6 cellular contexts compared by ENCODE assay signal in the genomic region with DNA sequence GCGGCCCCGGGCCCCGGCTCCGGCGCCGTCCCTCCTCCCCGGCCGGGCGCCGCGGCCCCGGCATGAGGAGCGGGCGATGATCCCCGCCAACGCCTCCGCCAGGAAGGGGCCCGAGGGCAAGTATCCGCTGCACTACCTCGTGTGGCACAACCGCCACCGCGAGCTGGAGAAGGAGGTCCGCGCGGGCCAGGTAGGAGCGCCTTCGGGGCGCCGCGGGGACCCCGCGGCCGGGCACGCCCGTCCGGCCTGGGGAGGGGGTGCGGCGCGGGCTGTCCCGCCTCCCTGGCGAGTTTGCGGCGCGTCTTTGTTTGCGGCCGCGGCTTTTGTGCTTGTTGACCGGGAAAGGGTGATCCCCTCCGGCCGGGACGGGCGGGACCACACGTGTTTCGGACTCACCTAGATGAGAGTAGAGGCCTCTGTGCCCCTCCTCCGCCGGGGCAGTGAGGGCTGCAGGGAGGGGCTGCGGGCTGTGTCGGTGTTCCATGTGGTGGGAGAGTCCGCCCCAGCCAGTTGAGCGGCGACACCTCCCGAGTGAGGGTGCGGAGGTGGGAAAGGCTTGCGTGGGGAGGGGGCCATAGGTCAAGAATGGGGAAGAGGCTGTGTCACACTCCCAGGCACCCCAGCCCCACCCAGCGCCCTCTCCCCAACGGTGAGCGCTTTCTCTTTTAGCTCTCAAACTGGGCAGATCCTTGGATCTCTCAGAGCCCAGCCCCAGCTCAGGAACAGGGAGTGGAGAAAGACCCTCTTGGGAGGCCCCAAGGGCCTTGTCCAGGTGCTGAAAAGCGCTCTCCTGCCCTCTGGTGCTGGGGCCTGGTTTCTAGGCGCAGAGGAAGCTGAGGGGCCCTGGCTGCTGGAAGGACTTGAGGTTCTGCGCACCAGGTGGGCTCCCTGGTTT. TPM values are rescaled to one million over a fixed set of nuclear protein-coding genes. Genes with fewer than 3 reads are reported as not detected.
DNase-seq lines count a peak whose midpoint lies in the region; ATAC-seq and TF ChIP-seq lines count a peak whose summit lies in the region.

No MANE protein-coding gene starts in this region.

- no peaks in the 10 kb centered on the region for H3K36me3 ChIP-seq in iPS DF 6.9 (ENCODE audit: control insufficient read depth, insufficient read depth, low read length)
- no peaks in the 10 kb centered on the region for H3K36me3 ChIP-seq in upper lobe of left lung

- no peak for TF ChIP-seq POLR2A in upper lobe of left lung (IDR thresholded peaks at IDR 0.05)

- H3K27ac Mint-ChIP-seq in T-helper 17 cell: no peak overlapping the region

- ATAC-seq in T-helper 17 cell (no peak), upper lobe of left lung (ENCODE audit: low FRiP score in 2 of 2) (no peak), HG03469 (IDR thresholded peaks at IDR 0.05; ENCODE audit: unreplicated experiment) (no peak)

- no peak for TF ChIP-seq EP300 in upper lobe of left lung (IDR thresholded peaks at IDR 0.05)

- no peaks in the 10 kb centered on the region for H3K36me3 Mint-ChIP-seq in T-helper 17 cell (ENCODE audit: low read depth)

- H3K27me3 ChIP-seq in iPS DF 6.9 (ENCODE audit: control insufficient read depth, insufficient read depth, low read length) (no peaks in the 10 kb centered on the region), upper lobe of left lung (peaks cover 0 to 3% (median 0%) of the 10 kb centered on the region in 4 donors)

- H3K27ac ChIP-seq in iPS DF 6.9 (ENCODE audit: low read length) (no peak overlapping the region), upper lobe of left lung (peak overlapping the region in 1 of 4 donors; percentile 51)

- H3K4me1 Mint-ChIP-seq in T-helper 17 cell: peaks cover 21% of the 10 kb centered on the region

- peak overlapping the region; percentile 75 for H3K4me3 Mint-ChIP-seq in T-helper 17 cell

- H3K27me3 Mint-ChIP-seq in T-helper 17 cell: no peaks in the 10 kb centered on the region

- no CpG with 5 or more reads among the region's 71 CpGs for WGBS in iPS DF 6.9 (ENCODE audit: insufficient coverage, insufficient read length)
- WGBS in upper lobe of left lung, 2 donors: 5 to 30% methylated on average over 9 to 62 of the region's 71 CpGs

- H3K4me3 ChIP-seq in iPS DF 6.9 (ENCODE audit: low read length) (peak overlapping the region; percentile 65), upper lobe of left lung (peak overlapping the region; percentile 18 to 83 (median 76))

- DNase-seq in NCI-H2227 (lab: John Stamatoyannopoulos, UW; ENCODE audit: unreplicated experiment): peak; percentile 30
- no peak for DNase-seq in NCI-H2227 treated with DMSO at 0.1 percent for 48 hours (lab: John Stamatoyannopoulos, UW)
- peak in 1 of 3 donors; percentile 13 for DNase-seq in T-helper 17 cell
- DNase-seq in iPS DF 6.9 (ENCODE audit: low read depth, low spot score): no peak
- DNase-seq in upper lobe of left lung: no peak

- TF ChIP-seq CTCF in upper lobe of left lung (IDR thresholded peaks at IDR 0.05): no peak

- H3K4me1 ChIP-seq in iPS DF 6.9 (ENCODE audit: control insufficient read depth, insufficient read depth, low read length) (peaks cover 28% of the 10 kb centered on the region), upper lobe of left lung (peaks cover 41 to 49% (median 44%) of the 10 kb centered on the region in 4 donors)

- H3K9me3 ChIP-seq in T-helper 17 cell (ENCODE audit: control insufficient read depth, low read length, poor library complexity, severe bottlenecking) (no peaks in the 10 kb centered on the region), iPS DF 6.9 (ENCODE audit: control insufficient read depth, insufficient read depth, low read length) (no peaks in the 10 kb centered on the region), upper lobe of left lung (no peaks in the 10 kb centered on the region)

RNA-seq across cellular contexts. Expression of a gene that starts 0.9 kb away (rescaled TPM):
- total RNA-seq in T-helper 17 cell: 1 to 10 TPM; 5.9 to 7.9 TPM
- 10 to 100 TPM in 1 of 6 donors, 1 to 10 TPM in 5; 1.5 to 24.1 (median 3.9) TPM for total RNA-seq in upper lobe of left lung

RNA-seq across cellular contexts. Expression of a gene that starts 4.3 kb away (rescaled TPM):
- total RNA-seq in T-helper 17 cell (10 to 100 TPM; 45.4 to 48.3 TPM), upper lobe of left lung (10 to 100 TPM; 34.6 to 88.4 (median 45.5) TPM)

RNA-seq across cellular contexts. Expression of a gene that starts 25.3 kb away (rescaled TPM):
- 10 to 100 TPM; 92.2 to 98.6 TPM for total RNA-seq in T-helper 17 cell
- 100 to 1,000 TPM in 2 of 6 donors, 10 to 100 TPM in 4; 57.3 to 178 (median 75.4) TPM for total RNA-seq in upper lobe of left lung

RNA-seq across cellular contexts. Expression of a gene that starts 27.0 kb away (rescaled TPM):
- 10 to 100 TPM; 14.2 to 15.6 TPM for total RNA-seq in T-helper 17 cell
- 10 to 100 TPM; 12.8 to 17.8 (median 14.9) TPM for total RNA-seq in upper lobe of left lung

RNA-seq across cellular contexts. Expression of a gene that starts 28.9 kb away (rescaled TPM):
- total RNA-seq in T-helper 17 cell (1 to 10 TPM; 1.7 to 2.6 TPM), upper lobe of left lung (100 to 1,000 TPM in 1 of 6 donors, 10 to 100 TPM in 3, 1 to 10 TPM in 2; 7.3 to 137 (median 12.2) TPM)
